Comparison of ENCODE assay signal across 8 cellular contexts in genomic region chr1:154221815-154222081, GRCh38. TPM values are rescaled to one million over a fixed set of nuclear protein-coding genes. Genes with fewer than 3 reads are reported as not detected.
DNase-seq lines count a peak whose midpoint lies in the region; ATAC-seq lines count a peak whose summit lies in the region.

No MANE protein-coding gene starts in this region.

- no peaks in the 10 kb centered on the region for H3K27me3 Mint-ChIP-seq in dendritic cell treated with granulocyte-macrophage colony-stimulating factor and Interleukin-4, amounts not matched to agents 40 ng/mL and 50 ng/mL, for 4 days
- no peaks in the 10 kb centered on the region for H3K27me3 Mint-ChIP-seq in naive B cell

- peak overlapping the region; percentile 97 for H3K27ac Mint-ChIP-seq in dendritic cell treated with granulocyte-macrophage colony-stimulating factor and Interleukin-4, amounts not matched to agents 40 ng/mL and 50 ng/mL, for 4 days
- H3K27ac Mint-ChIP-seq in naive B cell = peak overlapping the region; percentile 99 to 100 (median 100)

- ATAC-seq in naive B cell (ENCODE audit: low read depth in 2 of 2) (no peak), GM21825 (IDR thresholded peaks at IDR 0.05; ENCODE audit: unreplicated experiment) (no peak), HG03108 (IDR thresholded peaks at IDR 0.05; ENCODE audit: unreplicated experiment) (no peak), GM19035 (IDR thresholded peaks at IDR 0.05; ENCODE audit: unreplicated experiment) (no peak)

- peaks cover 74% of the 10 kb centered on the region for H3K36me3 ChIP-seq in NT2/D1 (ENCODE audit: insufficient read depth, insufficient read length, low read length)

- DNase-seq in GM03348 (ENCODE audit: low spot score) (peak; percentile 37), NT2/D1 (ENCODE audit: low read depth, low spot score) (no peak), naive B cell (no peak), nucleus accumbens (lab: John Stamatoyannopoulos, UW) (no peak)

- no peaks in the 10 kb centered on the region for H3K4me1 ChIP-seq in NT2/D1 (ENCODE audit: insufficient read depth, insufficient read length)

- H3K4me3 ChIP-seq in NT2/D1 (ENCODE audit: insufficient read length, low read depth) = peak overlapping the region; percentile 92

- H3K27me3 ChIP-seq in NT2/D1 (ENCODE audit: insufficient read depth, insufficient read length) = no peaks in the 10 kb centered on the region

- H3K36me3 Mint-ChIP-seq in dendritic cell treated with granulocyte-macrophage colony-stimulating factor and Interleukin-4, amounts not matched to agents 40 ng/mL and 50 ng/mL, for 4 days (ENCODE audit: low read depth) = peaks cover 90% of the 10 kb centered on the region
- H3K36me3 Mint-ChIP-seq in naive B cell = peaks cover 5 to 12% of the 10 kb centered on the region in 2 donors

- peaks cover 8% of the 10 kb centered on the region for H3K9me3 ChIP-seq in NT2/D1 (ENCODE audit: insufficient read depth, low read length)

- peak overlapping the region; percentile 98 for H3K4me3 Mint-ChIP-seq in dendritic cell treated with granulocyte-macrophage colony-stimulating factor and Interleukin-4, amounts not matched to agents 40 ng/mL and 50 ng/mL, for 4 days
- H3K4me3 Mint-ChIP-seq in naive B cell = peak overlapping the region; percentile 86 to 100 (median 98)

- no peaks in the 10 kb centered on the region for H3K9me3 Mint-ChIP-seq in dendritic cell treated with granulocyte-macrophage colony-stimulating factor and Interleukin-4, amounts not matched to agents 40 ng/mL and 50 ng/mL, for 4 days
- no peaks in the 10 kb centered on the region for H3K9me3 Mint-ChIP-seq in naive B cell

- intact Hi-C loops in dendritic cell treated with granulocyte-macrophage colony-stimulating factor and Interleukin-4, amounts not matched to agents 40 ng/mL and 50 ng/mL, for 4 days (cut with micrococcal nuclease) = loop anchor here (2.0 kb wide), 1 partner anchor 39 kb away; no protein-coding TSS in a partner anchor

- H3K9ac ChIP-seq in NT2/D1 (ENCODE audit: insufficient read length, low read depth) = peak overlapping the region; percentile 98

- H3K4me1 Mint-ChIP-seq in dendritic cell treated with granulocyte-macrophage colony-stimulating factor and Interleukin-4, amounts not matched to agents 40 ng/mL and 50 ng/mL, for 4 days (ENCODE audit: low read depth) = peaks cover 58% of the 10 kb centered on the region
- peaks cover 62 to 78% (median 69%) of the 10 kb centered on the region in 3 donors for H3K4me1 Mint-ChIP-seq in naive B cell

RNA-seq across cellular contexts. Expression of gene UBAP2L, which starts 1.0 kb away (rescaled TPM):
- 10 to 100 TPM; 23.7 to 81.6 (median 47.4) TPM for polyA plus RNA-seq in naive B cell (ENCODE audit: low read depth in 6 of 6)

RNA-seq across cellular contexts. Expression of gene CFAP141, which starts 15.6 kb away (rescaled TPM):
- polyA plus RNA-seq in naive B cell (ENCODE audit: low read depth in 6 of 6) = not detected

RNA-seq across cellular contexts. Expression of gene TPM3, which starts 29.8 kb away (rescaled TPM):
- 100 to 1,000 TPM; 669 to 816 (median 772) TPM for polyA plus RNA-seq in naive B cell (ENCODE audit: low read depth in 6 of 6)

RNA-seq across cellular contexts. Expression of gene HAX1, which starts 50.7 kb away (rescaled TPM):
- 100 to 1,000 TPM; 117 to 161 (median 145) TPM for polyA plus RNA-seq in naive B cell (ENCODE audit: low read depth in 6 of 6)
